ENCODE assay signal across 1 cellular context in the genomic region with DNA sequence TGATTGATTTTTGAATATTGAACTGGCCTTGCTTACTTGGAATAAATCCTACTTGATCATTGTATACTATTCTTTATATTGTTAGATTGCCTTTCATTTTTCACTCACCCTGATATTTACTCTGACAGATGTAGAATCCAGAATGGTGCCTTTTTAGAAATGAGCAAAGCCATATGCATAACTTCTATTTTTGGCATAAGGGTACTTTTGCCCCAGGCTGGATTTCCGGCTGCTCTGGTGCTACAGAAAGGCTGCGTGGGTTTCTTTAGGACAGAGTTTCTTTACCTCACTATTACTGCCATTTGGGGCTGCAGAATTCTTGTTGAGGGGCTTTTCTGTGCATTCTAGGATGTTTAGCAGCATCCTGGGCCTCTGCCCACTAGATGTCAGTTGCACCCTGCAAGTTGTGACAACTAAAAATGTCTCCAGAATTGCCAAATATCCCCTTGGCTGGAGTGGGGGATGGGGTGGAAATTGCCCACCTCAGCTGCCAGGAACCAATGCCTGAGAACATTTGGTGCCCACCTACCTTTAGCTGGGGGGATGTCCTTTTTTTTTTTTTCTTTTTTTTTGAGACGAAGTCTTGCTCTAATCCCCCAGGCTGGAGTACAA.
TF ChIP-seq lines count a peak whose summit lies in the region.

No MANE protein-coding gene starts in this region.

TF ChIP-seq in SK-N-SH, 30 proteins besides CTCF, POLR2A, EP300 and RAD21 (continued from another document):
- TF ChIP-seq RCOR1 (IDR thresholded peaks at IDR 0.05; ENCODE audit: low read length) (no peak), RFX5 (IDR thresholded peaks at IDR 0.05; ENCODE audit: low read length) (no peak), TEAD4 (IDR thresholded peaks at IDR 0.05; ENCODE audit: borderline replicate concordance, insufficient read depth) (no peak), RXRA (IDR thresholded peaks at IDR 0.05; ENCODE audit: borderline replicate concordance, low read depth) (no peak), FOXM1 (IDR thresholded peaks at IDR 0.05; ENCODE audit: low read depth) (no peak), SIN3A (IDR thresholded peaks at IDR 0.05; ENCODE audit: borderline replicate concordance, low read depth, low read length) (no peak)
- TF ChIP-seq, protein P1, sequence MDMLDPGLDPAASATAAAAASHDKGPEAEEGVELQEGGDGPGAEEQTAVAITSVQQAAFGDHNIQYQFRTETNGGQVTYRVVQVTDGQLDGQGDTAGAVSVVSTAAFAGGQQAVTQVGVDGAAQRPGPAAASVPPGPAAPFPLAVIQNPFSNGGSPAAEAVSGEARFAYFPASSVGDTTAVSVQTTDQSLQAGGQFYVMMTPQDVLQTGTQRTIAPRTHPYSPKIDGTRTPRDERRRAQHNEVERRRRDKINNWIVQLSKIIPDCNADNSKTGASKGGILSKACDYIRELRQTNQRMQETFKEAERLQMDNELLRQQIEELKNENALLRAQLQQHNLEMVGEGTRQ (IDR thresholded peaks at IDR 0.05; ENCODE audit: borderline replicate concordance, low read depth, low read length), result no peak
